In genomic region chr12:132083731-132084641, GRCh38 we compare ENCODE assay signal across 8 cellular contexts.
A peak's percentile ranks its signal among the peaks of the same experiment; 100 is the strongest.
DNase-seq lines count a peak whose midpoint lies in the region; ATAC-seq and TF ChIP-seq lines count a peak whose summit lies in the region.

No MANE protein-coding gene starts in this region.

- H3K4me1 ChIP-seq in BLaER1, result peaks cover 34% of the 10 kb centered on the region

- no peaks in the 10 kb centered on the region for H3K9me3 ChIP-seq in BLaER1

- H4K20me1 ChIP-seq in BLaER1, result peaks cover 22% of the 10 kb centered on the region

- H3K27me3 ChIP-seq in BLaER1, result no peaks in the 10 kb centered on the region

- peak overlapping the region; percentile 99 for H3K4me2 ChIP-seq in BLaER1

- H3K27ac ChIP-seq in BLaER1, result peak overlapping the region; percentile 91
- H3K27ac ChIP-seq in coronary artery, result peak overlapping the region; percentile 95 to 98

- DNase-seq in NCI-H524 (lab: John Stamatoyannopoulos, UW) (peak; percentile 73 to 87), coronary artery (ENCODE audit: low spot score) (peak; percentile 93), left colon (peak; percentile 86 to 88)
- peak; percentile 81 to 86 for DNase-seq in activated CD4-positive, alpha-beta T cell treated with anti-CD3 and anti-CD28 coated beads for 4 hours
- DNase-seq in stimulated activated CD4-positive, alpha-beta T cell treated with anti-CD3 and anti-CD28 coated beads, Interleukin-1b, Interleukin-23, amount 100 ng/mL, for 24 hours (ENCODE audit: low read depth in 4 of 4, low spot score in 1 of 4), result peak; percentile 65 to 81 (median 80)

- peak overlapping the region; percentile 92 for H3K9ac ChIP-seq in BLaER1

- no peak for TF ChIP-seq CTCF in coronary artery (IDR thresholded peaks at IDR 0.05)

- H3K4me3 ChIP-seq in BLaER1, result peak overlapping the region; percentile 87
- peak overlapping the region; percentile 99 for H3K4me3 ChIP-seq in coronary artery

- intact Hi-C loops in left colon (cut with DNase I, micrococcal nuclease), result no loop called here

- H3K36me3 ChIP-seq in BLaER1, result peaks cover 44% of the 10 kb centered on the region

- ATAC-seq in GM19324 (IDR thresholded peaks at IDR 0.05; ENCODE audit: low FRiP score, unreplicated experiment) (peak; percentile 90), HG03457 (IDR thresholded peaks at IDR 0.05; ENCODE audit: unreplicated experiment) (peak; percentile 75), left colon (peak; percentile 91)

Comparison
In these comparisons a context has a peak if more than half of its experiments do, and no peak if none do; other contexts are left out.
1. Peak in every context shown above with its lines: DNase-seq, ATAC-seq, H3K4me3 ChIP-seq and H3K27ac ChIP-seq.